Comparison of ENCODE assay signal across 23 cellular contexts in genomic region chr11:44006882-44007495, GRCh38. TPM values are rescaled to one million over a fixed set of nuclear protein-coding genes. Genes with fewer than 3 reads are reported as not detected.
DNase-seq lines count a peak whose midpoint lies in the region; ATAC-seq and TF ChIP-seq lines count a peak whose summit lies in the region.
"Had no signal": no experiment of that assay in that cellular context is flagged by ENCODE, and none has a peak within 500 bp of the region (broad histone marks: within the 10 kb centered on the region; RNA-seq: fewer than 3 reads in every experiment).

No MANE protein-coding gene starts in this region.

- no peak overlapping the region for H3K4me2 ChIP-seq in GM23338

- TF ChIP-seq CTCF in gastrocnemius medialis (IDR thresholded peaks at IDR 0.05 in 4 of 5, conservative IDR thresholded peaks at IDR 0.05 in 1 of 5) (no peak), GM23338 (conservative IDR thresholded peaks at IDR 0.05; ENCODE audit: low read depth in 2 of 2) (no peak), esophagus squamous epithelium (IDR thresholded peaks at IDR 0.05) (no peak)

- H2AFZ ChIP-seq in GM23338: no peak overlapping the region

- no peaks in the 10 kb centered on the region for H3F3A ChIP-seq in GM23338 (replicated peaks; ENCODE audit: low read depth)

- TF ChIP-seq POLR2A in gastrocnemius medialis (IDR thresholded peaks at IDR 0.05) (no peak), esophagus squamous epithelium (IDR thresholded peaks at IDR 0.05) (no peak)

- H3K27ac Mint-ChIP-seq in GM23338: no peak overlapping the region
- H3K27ac Mint-ChIP-seq: activated CD8-positive, alpha-beta T cell treated with anti-CD3 and anti-CD28 coated beads, Interleukin-2, amount 10 ng/mL, durations not matched to agents 7 days and 5 days; activated naive CD8-positive, alpha-beta T cell treated with anti-CD3 and anti-CD28 coated beads, Interleukin-2, amount 50 U/mL, for 24 hours; activated T-helper 17 cell treated with anti-CD3 and anti-CD28 coated beads, Interleukin-2, amount 50 U/mL, for 72 hours; CD8-positive, alpha-beta T cell had no signal

- H3K27ac ChIP-seq in gastrocnemius medialis (peak overlapping the region; percentile 48 to 73 (median 58)), GM23338 (ENCODE audit: low read depth) (no peak overlapping the region), esophagus squamous epithelium (peak overlapping the region in 2 of 4 donors; percentile 34 to 54)
- H3K27ac ChIP-seq: left lung had no signal

- H3K4me1 Mint-ChIP-seq in GM23338: peaks cover 16% of the 10 kb centered on the region
- H3K4me1 Mint-ChIP-seq: activated naive CD8-positive, alpha-beta T cell treated with anti-CD3 and anti-CD28 coated beads, Interleukin-2, amount 50 U/mL, for 24 hours; activated T-helper 17 cell treated with anti-CD3 and anti-CD28 coated beads, Interleukin-2, amount 50 U/mL, for 72 hours had no signal

- H3K9me3 ChIP-seq in gastrocnemius medialis: no peaks in the 10 kb centered on the region
- H3K9me3 ChIP-seq in esophagus squamous epithelium: no peaks in the 10 kb centered on the region
- H3K9me3 ChIP-seq: left lung had no signal

- 66 to 76% methylated on average over 4 to 12 of the region's 14 CpGs for WGBS in esophagus squamous epithelium, 2 donors

- no peaks in the 10 kb centered on the region for H3K27me3 ChIP-seq in H7 (ENCODE audit: control insufficient read depth, insufficient read depth, low read length)
- H3K27me3 ChIP-seq in gastrocnemius medialis: no peaks in the 10 kb centered on the region
- no peaks in the 10 kb centered on the region for H3K27me3 ChIP-seq in GM23338 (ENCODE audit: insufficient read depth)
- H3K27me3 ChIP-seq in esophagus squamous epithelium: no peaks in the 10 kb centered on the region
- H3K27me3 ChIP-seq: left lung had no signal

- peak; percentile 15 for DNase-seq in H7
- peak; percentile 44 for DNase-seq in ecto neural progenitor cell (ENCODE audit: low spot score)
- DNase-seq in islet precursor cell: peak; percentile 56
- peak in 1 of 2 donors; percentile 21 for DNase-seq in gastrocnemius medialis
- DNase-seq in GM19238 (ENCODE audit: insufficient read length, low spot score): no peak
- no peak for DNase-seq in GM23338 (ENCODE audit: low spot score)
- DNase-seq in esophagus squamous epithelium (lab: John Stamatoyannopoulos, UW): no peak
- DNase-seq: activated CD4-positive, CD25-positive, alpha-beta regulatory T cell; activated CD8-positive, alpha-beta T cell treated with anti-CD3 and anti-CD28 coated beads, Interleukin-2, amount 10 ng/mL, durations not matched to agents 7 days and 5 days; activated naive CD8-positive, alpha-beta T cell treated with anti-CD3 and anti-CD28 coated beads, Interleukin-2, amount 50 U/mL, for 24 hours; caudate nucleus; CD8-positive, alpha-beta T cell; effector CD8-positive, alpha-beta T cell; left lung; NCI-H1694 treated with DMSO at 0.1 percent for 48 hours; SIG-M5; stimulated activated naive CD4-positive, alpha-beta T cell treated with Interleukin-2 at 50 U/mL for 16 hours; T-helper 2 cell had no signal

- in situ Hi-C loops in gastrocnemius medialis (cut with MboI; ENCODE audit: low sequenced_read_pairs in 4 of 4): no loop called here

- H3K79me2 ChIP-seq in GM23338 (replicated peaks; ENCODE audit: insufficient read depth): no peaks in the 10 kb centered on the region

- H3K4me1 ChIP-seq in gastrocnemius medialis: no peaks in the 10 kb centered on the region
- H3K4me1 ChIP-seq in GM23338 (ENCODE audit: insufficient read depth): peaks cover 5% of the 10 kb centered on the region; the same call in 1 of the 2 replicates
- no peaks in the 10 kb centered on the region for H3K4me1 ChIP-seq in esophagus squamous epithelium
- H3K4me1 ChIP-seq: left lung had no signal

- intact Hi-C loops in gastrocnemius medialis (cut with DNase I; ENCODE audit: low total_unique reads): no loop called here
- intact Hi-C loops in esophagus squamous epithelium (cut with DNase I): no loop called here

- H3K4me3 ChIP-seq in H7 (ENCODE audit: insufficient read depth, low read depth, low read length) (no peak overlapping the region), gastrocnemius medialis (no peak overlapping the region), GM23338 (no peak overlapping the region), esophagus squamous epithelium (no peak overlapping the region)
- H3K4me3 ChIP-seq: left lung had no signal

- H3K4me3 Mint-ChIP-seq in GM23338: no peak overlapping the region
- H3K4me3 Mint-ChIP-seq: activated CD8-positive, alpha-beta T cell treated with anti-CD3 and anti-CD28 coated beads, Interleukin-2, amount 10 ng/mL, durations not matched to agents 7 days and 5 days; activated naive CD8-positive, alpha-beta T cell treated with anti-CD3 and anti-CD28 coated beads, Interleukin-2, amount 50 U/mL, for 24 hours; activated T-helper 17 cell treated with anti-CD3 and anti-CD28 coated beads, Interleukin-2, amount 50 U/mL, for 72 hours; CD8-positive, alpha-beta T cell had no signal

- no peaks in the 10 kb centered on the region for H3K9me2 ChIP-seq in GM23338 (ENCODE audit: insufficient read depth)

- no peaks in the 10 kb centered on the region for H4K20me1 ChIP-seq in GM23338 (replicated peaks; ENCODE audit: insufficient read depth)

- ATAC-seq in gastrocnemius medialis (peak; percentile 59 to 65), GM18873 (IDR thresholded peaks at IDR 0.05; ENCODE audit: low FRiP score, unreplicated experiment) (no peak), GM23338 (no peak)
- ATAC-seq: activated CD8-positive, alpha-beta T cell treated with anti-CD3 and anti-CD28 coated beads, Interleukin-2, amount 10 ng/mL, durations not matched to agents 7 days and 5 days; activated naive CD8-positive, alpha-beta T cell treated with anti-CD3 and anti-CD28 coated beads, Interleukin-2, amount 50 U/mL, for 24 hours; activated T-helper 17 cell treated with anti-CD3 and anti-CD28 coated beads, Interleukin-2, amount 50 U/mL, for 72 hours; CD8-positive, alpha-beta T cell; left lung had no signal

- H3K36me3 Mint-ChIP-seq in GM23338 (ENCODE audit: low read depth): no peaks in the 10 kb centered on the region
- H3K36me3 Mint-ChIP-seq: CD8-positive, alpha-beta T cell had no signal

- no peaks in the 10 kb centered on the region for H3K36me3 ChIP-seq in H7 (replicated peaks; ENCODE audit: control insufficient read depth, insufficient read depth, low read length)
- H3K36me3 ChIP-seq in gastrocnemius medialis: no peaks in the 10 kb centered on the region
- H3K36me3 ChIP-seq in GM23338 (ENCODE audit: insufficient read depth): no peaks in the 10 kb centered on the region
- H3K36me3 ChIP-seq in esophagus squamous epithelium: no peaks in the 10 kb centered on the region
- H3K36me3 ChIP-seq: left lung had no signal

- peaks cover 14% of the 10 kb centered on the region for H3K27me3 Mint-ChIP-seq in GM23338 (ENCODE audit: insufficient read depth, low read depth, poor library complexity)

- no peaks in the 10 kb centered on the region for H3K9me3 Mint-ChIP-seq in GM23338
- H3K9me3 Mint-ChIP-seq: activated naive CD8-positive, alpha-beta T cell treated with anti-CD3 and anti-CD28 coated beads, Interleukin-2, amount 50 U/mL, for 24 hours; activated T-helper 17 cell treated with anti-CD3 and anti-CD28 coated beads, Interleukin-2, amount 50 U/mL, for 72 hours; CD8-positive, alpha-beta T cell had no signal

TF ChIP-seq in GM23338, 12 proteins besides CTCF, POLR2A, EP300 and RAD21 (continues in another document):
- no peak for TF ChIP-seq ZNF114 (CRISPR knock-in tag; IDR thresholded peaks at IDR 0.05)

RNA-seq across cellular contexts. Expression of gene ACCSL, which starts 40.8 kb away (rescaled TPM):
- not detected in 2 replicates for total RNA-seq in H7 (2014; rRNA removed; shearing (Covaris generic))
- total RNA-seq in gastrocnemius medialis: not detected
- not detected in 2 replicates for total RNA-seq in GM23338 (2014; rRNA removed; shearing (Covaris generic))
- polyA plus RNA-seq in GM23338 (2016; fragmentation: Nextera tagmentation; extraction: Ambion mirVana): not detected in 2 replicates
- not detected for total RNA-seq in esophagus squamous epithelium
- total RNA-seq: activated CD8-positive, alpha-beta T cell treated with anti-CD3 and anti-CD28 coated beads, Interleukin-2, amount 10 ng/mL, durations not matched to agents 7 days and 5 days; activated T-helper 17 cell treated with anti-CD3 and anti-CD28 coated beads, Interleukin-2, amount 50 U/mL, for 72 hours; CD8-positive, alpha-beta T cell; Daoy; left lung; myocyte; NCI-H460 had no signal

RNA-seq across cellular contexts. Expression of gene ACCS, which starts 59.1 kb away (rescaled TPM):
- 13.9 and 17.3 TPM in 2 replicates for total RNA-seq in H7 (2014; rRNA removed; shearing (Covaris generic))
- total RNA-seq in gastrocnemius medialis: 1 to 10 TPM in 2 of 4 donors, under 1 TPM in 2; 0.58 to 4.0 (median 1.8) TPM
- 6.6 and 12.0 TPM in 2 replicates for total RNA-seq in GM23338 (2014; rRNA removed; shearing (Covaris generic))
- 2.9 and 3.6 TPM in 2 replicates for polyA plus RNA-seq in GM23338 (2016; fragmentation: Nextera tagmentation; extraction: Ambion mirVana)
- total RNA-seq in esophagus squamous epithelium: 10 to 100 TPM in 1 of 4 donors, 1 to 10 TPM in 3; 3.4 to 22.1 (median 4.9) TPM

Comparison
In these comparisons a context has a peak if more than half of its experiments do, and no peak if none do; other contexts are left out.
1. DNase-seq: peak in H7 (single experiment), ecto neural progenitor cell (single experiment) and islet precursor cell (single experiment); none in GM19238 (single experiment), GM23338 (single experiment) and esophagus squamous epithelium (single experiment).
2. ATAC-seq: peak in gastrocnemius medialis (2 of 2); none in GM18873 (single experiment) and GM23338 (single experiment).